ENCODE assay signal across 21 cellular contexts in genomic region chr11:13229675-13230359, GRCh38. TPM values are rescaled to one million over a fixed set of nuclear protein-coding genes. Genes with fewer than 3 reads are reported as not detected.
A peak's percentile ranks its signal among the peaks of the same experiment; 100 is the strongest.
DNase-seq lines count a peak whose midpoint lies in the region; ATAC-seq and TF ChIP-seq lines count a peak whose summit lies in the region.
"Had no signal": no experiment of that assay in that cellular context is flagged by ENCODE, and none has a peak within 500 bp of the region (broad histone marks: within the 10 kb centered on the region; RNA-seq: fewer than 3 reads in every experiment).

No MANE protein-coding gene starts in this region.

- no peak overlapping the region for H3K27ac Mint-ChIP-seq in endodermal cell
- H3K27ac Mint-ChIP-seq: activated naive CD8-positive, alpha-beta T cell treated with anti-CD3 and anti-CD28 coated beads, Interleukin-2, amount 50 U/mL, for 24 hours had no signal

- no peak overlapping the region for H3K23ac ChIP-seq in neuronal stem cell (ENCODE audit: low read depth, low read length, poor library complexity)

- no peak overlapping the region for H3K4me2 ChIP-seq in neuronal stem cell (ENCODE audit: insufficient read depth, low read length, poor library complexity, severe bottlenecking)

- WGBS in endodermal cell (ENCODE audit: insufficient coverage in 1 of 2, insufficient read length in 1 of 2), 2 experiments: 86 to 91% methylated on average over 1 to 2 of the region's 2 CpGs
- no CpG with 5 or more reads among the region's 2 CpGs for WGBS in neuronal stem cell (ENCODE audit: extremely low coverage in 2 of 2, insufficient read length in 2 of 2, insufficient replicate concordance in 1 of 2), 2 donors

- TF ChIP-seq POLR2A in erythroblast (IDR thresholded peaks at IDR 0.05; ENCODE audit: low read length): no peak

- no peak for ATAC-seq in HG02623 (IDR thresholded peaks at IDR 0.05; ENCODE audit: unreplicated experiment)
- ATAC-seq: activated naive CD8-positive, alpha-beta T cell treated with anti-CD3 and anti-CD28 coated beads, Interleukin-2, amount 50 U/mL, for 24 hours; left colon; psoas muscle had no signal

- H4K8ac ChIP-seq in neuronal stem cell (ENCODE audit: low read depth, low read length): no peak overlapping the region

- no peaks in the 10 kb centered on the region for H3K79me2 ChIP-seq in ACC112 (ENCODE audit: control insufficient read depth, insufficient read depth, low read length, unreplicated experiment)

- no peak overlapping the region for H3K4me3 Mint-ChIP-seq in endodermal cell
- H3K4me3 Mint-ChIP-seq: activated naive CD8-positive, alpha-beta T cell treated with anti-CD3 and anti-CD28 coated beads, Interleukin-2, amount 50 U/mL, for 24 hours had no signal

- H4K91ac ChIP-seq in neuronal stem cell (ENCODE audit: low read depth, low read length, poor library complexity): no peak overlapping the region

- no peak for TF ChIP-seq CTCF in endodermal cell (conservative IDR thresholded peaks at IDR 0.05)

- DNase-seq in EH (ENCODE audit: low read depth): peak; percentile 25
- no peak for DNase-seq in endodermal cell
- DNase-seq in neuronal stem cell (ENCODE audit: low spot score): no peak
- no peak for DNase-seq in stimulated activated CD4-positive, alpha-beta T cell treated with anti-CD3 and anti-CD28 coated beads, Interleukin-2, amount 100 ng/mL, for 24 hours
- DNase-seq in HAP-1 (ENCODE audit: low spot score in 2 of 2): no peak
- DNase-seq in erythroblast (lab: John Stamatoyannopoulos, UW): no peak
- DNase-seq: activated CD8-positive, alpha-beta memory T cell treated with anti-CD3 and anti-CD28 coated beads for 24 hours; activated naive CD8-positive, alpha-beta T cell treated with anti-CD3 and anti-CD28 coated beads, Interleukin-2, amount 50 U/mL, for 24 hours; Caco-2; central memory CD4-positive, alpha-beta T cell; effector CD8-positive, alpha-beta T cell; left colon; NCI-H2029; NCI-H526 treated with DMSO at 0.1 percent for 48 hours; stimulated activated CD4-positive, alpha-beta T cell treated with anti-CD3 and anti-CD28 coated beads, Interleukin-15, amount 100 ng/mL, for 24 hours; stimulated activated naive CD4-positive, alpha-beta T cell treated with Interleukin-2 at 50 U/mL for 16 hours; uterus had no signal

- H2BK5ac ChIP-seq in neuronal stem cell (ENCODE audit: low read length): no peak overlapping the region

- H3K36me3 ChIP-seq in ACC112 (ENCODE audit: insufficient read depth, low read length) (no peaks in the 10 kb centered on the region), endodermal cell (ENCODE audit: control insufficient read depth, insufficient read depth, low read length) (no peaks in the 10 kb centered on the region), neuronal stem cell (replicated peaks in 1 of 2; ENCODE audit: control insufficient read depth in 2 of 2, insufficient read depth in 2 of 2, low read length in 2 of 2) (no peaks in the 10 kb centered on the region), HAP-1 (replicated peaks) (no peaks in the 10 kb centered on the region)
- H3K36me3 ChIP-seq: uterus had no signal

- H3K4me1 Mint-ChIP-seq in endodermal cell: no peaks in the 10 kb centered on the region

- H2AK5ac ChIP-seq in neuronal stem cell (ENCODE audit: low read depth, low read length): no peak overlapping the region

- H2BK15ac ChIP-seq in neuronal stem cell (ENCODE audit: low read length): no peak overlapping the region

- H2BK120ac ChIP-seq in neuronal stem cell (ENCODE audit: low read depth, low read length): no peak overlapping the region

- in situ Hi-C loops in HAP-1 (cut with MboI; ENCODE audit: low sequenced_read_pairs): no loop called here

- H3K18ac ChIP-seq in neuronal stem cell (ENCODE audit: low read length): no peak overlapping the region

- no peak overlapping the region for H3K27ac ChIP-seq in ACC112 (ENCODE audit: low read depth, low read length)
- peak overlapping the region; percentile 50 for H3K27ac ChIP-seq in endodermal cell (ENCODE audit: low read depth, low read length)
- H3K27ac ChIP-seq in neuronal stem cell (replicated peaks; ENCODE audit: low read length): no peak overlapping the region
- H3K27ac ChIP-seq: psoas muscle, uterus had no signal

- no peak overlapping the region for H3K14ac ChIP-seq in neuronal stem cell (ENCODE audit: low read length)

- H3K27me3 ChIP-seq in ACC112 (ENCODE audit: insufficient read depth, low read length): no peaks in the 10 kb centered on the region
- peaks cover 13% of the 10 kb centered on the region for H3K27me3 ChIP-seq in endodermal cell (ENCODE audit: control insufficient read depth, insufficient read depth, low read length, poor library complexity, severe bottlenecking)
- H3K27me3 ChIP-seq in neuronal stem cell (ENCODE audit: control insufficient read depth in 3 of 3, insufficient read depth in 3 of 3, low read depth in 1 of 3, low read length in 3 of 3): no peaks in the 10 kb centered on the region
- 0 out of 2 replicates have a peak, but pooled peaks cover 5% of the 10 kb centered on the region for H3K27me3 ChIP-seq in HAP-1 (ENCODE audit: low read depth)
- H3K27me3 ChIP-seq: uterus had no signal

- H3K4ac ChIP-seq in neuronal stem cell (ENCODE audit: low read length): no peak overlapping the region

- H3K9me3 ChIP-seq in endodermal cell (ENCODE audit: control insufficient read depth, low read length) (no peaks in the 10 kb centered on the region), neuronal stem cell (replicated peaks in 1 of 2; ENCODE audit: control insufficient read depth in 2 of 2, insufficient read depth in 1 of 2, low read depth in 1 of 2, low read length in 2 of 2) (no peaks in the 10 kb centered on the region), HAP-1 (no peaks in the 10 kb centered on the region)
- H3K9me3 ChIP-seq: Caco-2, psoas muscle, uterus had no signal

- H2AFZ ChIP-seq in ACC112 (ENCODE audit: low read length, unreplicated experiment) (peak overlapping the region; percentile 28), neuronal stem cell (ENCODE audit: low read length) (peak overlapping the region; percentile 52)

- H3K36me3 Mint-ChIP-seq in endodermal cell (ENCODE audit: low read depth): no peaks in the 10 kb centered on the region

- H3K9ac ChIP-seq in endodermal cell (ENCODE audit: extremely low read depth, low read length, poor library complexity, severe bottlenecking): no peak overlapping the region
- no peak overlapping the region for H3K9ac ChIP-seq in neuronal stem cell (ENCODE audit: low read depth, low read length, poor library complexity)

- H2BK12ac ChIP-seq in neuronal stem cell (ENCODE audit: low read length): no peak overlapping the region

- no peaks in the 10 kb centered on the region for H3K79me1 ChIP-seq in neuronal stem cell (ENCODE audit: low read depth, low read length)

- H3K4me3 ChIP-seq in ACC112 (ENCODE audit: low read depth, low read length) (no peak overlapping the region), endodermal cell (ENCODE audit: low read length) (no peak overlapping the region), neuronal stem cell (ENCODE audit: low read length in 2 of 2) (no peak overlapping the region), HAP-1 (no peak overlapping the region)
- H3K4me3 ChIP-seq: psoas muscle, uterus had no signal

- no peaks in the 10 kb centered on the region for H3K9me3 Mint-ChIP-seq in endodermal cell
- H3K9me3 Mint-ChIP-seq: activated naive CD8-positive, alpha-beta T cell treated with anti-CD3 and anti-CD28 coated beads, Interleukin-2, amount 50 U/mL, for 24 hours had no signal

- H3K4me1 ChIP-seq in ACC112 (ENCODE audit: control insufficient read depth, insufficient read depth, low read length, unreplicated experiment): no peaks in the 10 kb centered on the region
- H3K4me1 ChIP-seq in endodermal cell (ENCODE audit: control insufficient read depth, insufficient read depth, low read length): no peaks in the 10 kb centered on the region
- peaks cover 12 to 15% of the 10 kb centered on the region in 2 donors for H3K4me1 ChIP-seq in neuronal stem cell (ENCODE audit: control insufficient read depth in 2 of 2, insufficient read depth in 1 of 2, low read depth in 1 of 2, low read length in 2 of 2)
- H3K4me1 ChIP-seq in HAP-1: no peaks in the 10 kb centered on the region
- H3K4me1 ChIP-seq: Caco-2, psoas muscle, uterus had no signal

- H3K27me3 Mint-ChIP-seq in endodermal cell (ENCODE audit: insufficient read depth): peaks cover 12% of the 10 kb centered on the region
- H3K27me3 Mint-ChIP-seq: activated naive CD8-positive, alpha-beta T cell treated with anti-CD3 and anti-CD28 coated beads, Interleukin-2, amount 50 U/mL, for 24 hours had no signal

RNA-seq across cellular contexts. Expression of gene BMAL1, which starts 47.8 kb away (rescaled TPM):
- total RNA-seq in endodermal cell: 1 to 10 TPM; 3.7 to 7.2 TPM
- 4.3 TPM for polyA plus RNA-seq in endodermal cell (2013, experiment 1 of 2)
- polyA plus RNA-seq in endodermal cell (2013, experiment 2 of 2): 5.7 TPM
- polyA plus RNA-seq in neuronal stem cell (2013, experiment 1 of 2): 2.2 TPM
- 2.7 TPM for polyA plus RNA-seq in neuronal stem cell (2013, experiment 2 of 2)
- total RNA-seq: OCI-LY7 had no signal
